ENCODE assay signal across 35 cellular contexts in the genomic region with DNA sequence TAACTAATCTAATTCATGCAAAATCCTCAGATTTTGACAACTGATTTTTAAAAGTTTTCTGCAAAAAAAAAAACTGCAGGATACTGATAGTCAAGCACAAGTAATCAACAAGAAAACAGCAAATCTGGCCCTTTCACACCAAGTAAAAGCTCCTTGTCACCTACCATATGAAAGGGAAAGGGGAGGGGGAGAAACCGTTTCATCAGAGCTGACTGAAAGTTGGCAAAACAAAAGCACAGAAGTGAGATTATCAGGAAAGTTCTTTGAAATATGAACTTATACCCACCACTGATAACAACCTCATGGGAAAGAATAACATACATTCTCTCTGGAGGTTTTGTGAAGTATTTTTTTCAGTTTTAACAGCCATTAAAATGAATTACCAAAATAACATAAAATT. TPM values are rescaled to one million over a fixed set of nuclear protein-coding genes. Genes with fewer than 3 reads are reported as not detected.
"Had no signal": no experiment of that assay in that cellular context is flagged by ENCODE, and none has a peak within 500 bp of the region (broad histone marks: within the 10 kb centered on the region; RNA-seq: fewer than 3 reads in every experiment).

No MANE protein-coding gene starts in this region.

- H3K4me3 ChIP-seq: MG63, PC-9 had no signal

- H3K9me3 Mint-ChIP-seq: activated CD4-positive, alpha-beta T cell treated with anti-CD3 and anti-CD28 coated beads, Interleukin-2, amount 10 ng/mL, durations not matched to agents 24 days and 14 days; activated CD8-positive, alpha-beta T cell treated with anti-CD3 and anti-CD28 coated beads for 36 hours; activated naive CD8-positive, alpha-beta T cell treated with anti-CD3 and anti-CD28 coated beads for 36 hours; activated T-cell treated with anti-CD3 and anti-CD28 coated beads, Interleukin-2, amount 50 U/mL, for 72 hours; activated T-helper 17 cell treated with anti-CD3 and anti-CD28 coated beads, Interleukin-2, amount 50 U/mL, for 72 hours had no signal

- H3K27ac ChIP-seq: brain microvascular endothelial cell, PC-9, RWPE1 had no signal

- H3K27ac Mint-ChIP-seq: activated CD4-positive, alpha-beta T cell treated with anti-CD3 and anti-CD28 coated beads, Interleukin-2, amount 10 ng/mL, durations not matched to agents 24 days and 14 days; activated CD8-positive, alpha-beta T cell treated with anti-CD3 and anti-CD28 coated beads for 36 hours; activated naive CD8-positive, alpha-beta T cell treated with anti-CD3 and anti-CD28 coated beads for 36 hours; activated T-cell treated with anti-CD3 and anti-CD28 coated beads, Interleukin-2, amount 50 U/mL, for 72 hours; activated T-helper 17 cell treated with anti-CD3 and anti-CD28 coated beads, Interleukin-2, amount 50 U/mL, for 72 hours had no signal

- H3K4me3 Mint-ChIP-seq: activated CD4-positive, alpha-beta T cell treated with anti-CD3 and anti-CD28 coated beads, Interleukin-2, amount 10 ng/mL, durations not matched to agents 24 days and 14 days; activated CD8-positive, alpha-beta T cell treated with anti-CD3 and anti-CD28 coated beads for 36 hours; activated naive CD8-positive, alpha-beta T cell treated with anti-CD3 and anti-CD28 coated beads for 36 hours; activated T-cell treated with anti-CD3 and anti-CD28 coated beads, Interleukin-2, amount 50 U/mL, for 72 hours; activated T-helper 17 cell treated with anti-CD3 and anti-CD28 coated beads, Interleukin-2, amount 50 U/mL, for 72 hours; central memory CD8-positive, alpha-beta T cell had no signal

- ATAC-seq: activated CD8-positive, alpha-beta T cell treated with anti-CD3 and anti-CD28 coated beads for 36 hours; activated T-cell treated with anti-CD3 and anti-CD28 coated beads, Interleukin-2, amount 50 U/mL, for 72 hours; activated T-helper 17 cell treated with anti-CD3 and anti-CD28 coated beads, Interleukin-2, amount 50 U/mL, for 72 hours; Right ventricle myocardium inferior had no signal

- H3K4me1 Mint-ChIP-seq: activated CD4-positive, alpha-beta T cell treated with anti-CD3 and anti-CD28 coated beads, Interleukin-2, amount 10 ng/mL, durations not matched to agents 24 days and 14 days; activated naive CD8-positive, alpha-beta T cell treated with anti-CD3 and anti-CD28 coated beads for 36 hours; activated T-helper 17 cell treated with anti-CD3 and anti-CD28 coated beads, Interleukin-2, amount 50 U/mL, for 72 hours; central memory CD8-positive, alpha-beta T cell had no signal

- H3K27me3 ChIP-seq: brain microvascular endothelial cell, MG63 had no signal

- H3K36me3 ChIP-seq: brain microvascular endothelial cell, MG63 had no signal

- DNase-seq: activated CD4-positive, alpha-beta T cell treated with anti-CD3 and anti-CD28 coated beads, Interleukin-2, amount 10 ng/mL, durations not matched to agents 24 days and 14 days; activated CD4-positive, alpha-beta T cell treated with anti-CD3 and anti-CD28 coated beads, Interleukin-2, amount 50 U/mL, for 4 hours; activated CD8-positive, alpha-beta T cell treated with anti-CD3 and anti-CD28 coated beads for 36 hours; activated effector memory CD4-positive, alpha-beta T cell treated with anti-CD3 and anti-CD28 coated beads, Interleukin-2, amount 50 U/mL, for 16 hours; activated naive CD4-positive, alpha-beta T cell; activated naive CD4-positive, alpha-beta T cell treated with anti-CD3 and anti-CD28 coated beads, Interleukin-2, amount 50 U/mL, for 16 hours; activated naive CD8-positive, alpha-beta T cell treated with anti-CD3 and anti-CD28 coated beads for 36 hours; activated T-cell treated with anti-CD3 and anti-CD28 coated beads, Interleukin-2, amount 50 U/mL, for 1 hour; activated T-cell treated with anti-CD3 and anti-CD28 coated beads, Interleukin-2, amount 50 U/mL, for 72 hours; amniotic stem cell; aorta; brain microvascular endothelial cell; Kasumi-1; KG1; MG63; NCI-H1048; NCI-H1105 treated with DMSO at 0.1 percent for 48 hours; NCI-H1436; NCI-H1694; NCI-H1930; NCI-H2081 treated with DMSO at 0.1 percent for 48 hours; NCI-H226; NCI-H524 treated with DMSO at 0.1 percent for 48 hours; NK-92 treated with Interleukin-12 subunit alpha and Interleukin-12 subunit beta, amount 100 ng/mL, for 24 hours; PC-9; SW 1271; T-helper 1 cell; T-helper 2 cell; T1000 had no signal

- H3K36me3 Mint-ChIP-seq: activated naive CD8-positive, alpha-beta T cell treated with anti-CD3 and anti-CD28 coated beads for 36 hours had no signal

RNA-seq across cellular contexts. Expression of a gene that starts 38.7 kb away (rescaled TPM):
- total RNA-seq: activated CD4-positive, alpha-beta T cell treated with anti-CD3 and anti-CD28 coated beads, Interleukin-2, amount 10 ng/mL, durations not matched to agents 24 days and 14 days; activated CD8-positive, alpha-beta memory T cell treated with anti-CD3 and anti-CD28 coated beads for 36 hours; activated CD8-positive, alpha-beta T cell treated with anti-CD3 and anti-CD28 coated beads for 36 hours; activated naive CD8-positive, alpha-beta T cell treated with anti-CD3 and anti-CD28 coated beads for 36 hours; activated T-cell treated with anti-CD3 and anti-CD28 coated beads, Interleukin-2, amount 50 U/mL, for 72 hours; activated T-helper 17 cell treated with anti-CD3 and anti-CD28 coated beads, Interleukin-2, amount 50 U/mL, for 72 hours; NCI-H460; PC-9 had no signal
